8 cellular contexts compared by ENCODE assay signal in genomic region chr2:54330226-54331094, GRCh38.
A peak's percentile ranks its signal among the peaks of the same experiment; 100 is the strongest.
DNase-seq lines count a peak whose midpoint lies in the region; ATAC-seq and FAIRE-seq lines count a peak whose summit lies in the region.

No MANE protein-coding gene starts in this region.

- peak; percentile 98 for ATAC-seq in GM21381 (IDR thresholded peaks at IDR 0.05; ENCODE audit: unreplicated experiment)

- no peak overlapping the region for H2AK5ac ChIP-seq in mesenchymal stem cell (ENCODE audit: low read length, severe bottlenecking)

- peak overlapping the region; percentile 83 for H3K4me3 ChIP-seq in endocrine pancreas (ENCODE audit: control insufficient read depth, insufficient read depth, low read length)
- peak overlapping the region; percentile 71 to 83 for H3K4me3 ChIP-seq in mesenchymal stem cell (ENCODE audit: insufficient read depth in 1 of 2, low read depth in 1 of 2, low read length in 2 of 2)

- H3K4ac ChIP-seq in mesenchymal stem cell (ENCODE audit: low read depth in 1 of 2, low read length in 2 of 2) = peak overlapping the region; percentile 51 to 95

- peak overlapping the region; percentile 99 for H4K8ac ChIP-seq in mesenchymal stem cell (ENCODE audit: low read length)

- peak; percentile 94 for DNase-seq in CMK (ENCODE audit: low read depth)
- peak; percentile 98 for DNase-seq in HTR-8/SVneo (ENCODE audit: insufficient read length, low spot score)
- peak; percentile 84 for DNase-seq in NOMO-1 treated with dmso at 0.1 percent for 144 hours (lab: John Stamatoyannopoulos, UW; ENCODE audit: unreplicated experiment)
- DNase-seq in activated CD8-positive, alpha-beta memory T cell treated with anti-CD3 and anti-CD28 coated beads, Interleukin-2, amount 50 U/mL, for 24 hours (ENCODE audit: extremely low read depth) = peak; percentile 80
- peak; percentile 97 for DNase-seq in mesenchymal stem cell
- DNase-seq in stimulated activated CD8-positive, alpha-beta memory T cell treated with anti-CD3 and anti-CD28 coated beads, Interleukin-12 subunit alpha, Interleukin-12 subunit beta, amount 100 ng/mL, for 1 hour (ENCODE audit: low read depth) = peak; percentile 79

- no peak overlapping the region for H2BK5ac ChIP-seq in mesenchymal stem cell (ENCODE audit: low read depth, low read length, poor library complexity, severe bottlenecking)

- H3K4me1 ChIP-seq in endocrine pancreas (ENCODE audit: control insufficient read depth, insufficient read depth, low read length) (peaks cover 6% of the 10 kb centered on the region), mesenchymal stem cell (ENCODE audit: control insufficient read depth, insufficient read depth, low read depth, low read length) (peaks cover 8% of the 10 kb centered on the region)

- H3K27me3 ChIP-seq in endocrine pancreas (ENCODE audit: control insufficient read depth, insufficient read depth, low read length) = no peaks in the 10 kb centered on the region
- H3K27me3 ChIP-seq in mesenchymal stem cell (ENCODE audit: control insufficient read depth in 1 of 2, insufficient read depth in 1 of 2, low read length in 2 of 2) = no peaks in the 10 kb centered on the region

- peak overlapping the region; percentile 45 for H2BK120ac ChIP-seq in mesenchymal stem cell (ENCODE audit: low read depth, low read length)

- H2BK12ac ChIP-seq in mesenchymal stem cell (ENCODE audit: low read length in 2 of 2) = peak overlapping the region in 1 of 2 experiments; percentile 70

- FAIRE-seq in HTR-8/SVneo (lab: Jason Lieb, UNC) = peak; percentile 98

- H3K14ac ChIP-seq in mesenchymal stem cell (ENCODE audit: low read length in 2 of 2) = peak overlapping the region in 1 of 2 experiments; percentile 44

- H3K23ac ChIP-seq in mesenchymal stem cell (ENCODE audit: low read length in 2 of 2) = no peak overlapping the region

- H3K79me1 ChIP-seq in mesenchymal stem cell (replicated peaks; ENCODE audit: low read length, poor library complexity, severe bottlenecking) = peaks cover 1% of the 10 kb centered on the region

- peak overlapping the region; percentile 99 for H3K4me2 ChIP-seq in mesenchymal stem cell (ENCODE audit: low read length, poor library complexity, severe bottlenecking)

- under 1% methylated on average over 45 of the region's 53 CpGs for WGBS in mesenchymal stem cell

- H4K91ac ChIP-seq in mesenchymal stem cell (ENCODE audit: low read length) = peak overlapping the region; percentile 53

- H3K9ac ChIP-seq in endocrine pancreas (ENCODE audit: control insufficient read depth, insufficient read depth, low read length) (peak overlapping the region; percentile 90), mesenchymal stem cell (ENCODE audit: low read length) (peak overlapping the region; percentile 94)

- peak overlapping the region; percentile 86 for H3K27ac ChIP-seq in mesenchymal stem cell (ENCODE audit: low read length, poor library complexity, severe bottlenecking)

- peak overlapping the region; percentile 88 for H2BK15ac ChIP-seq in mesenchymal stem cell (ENCODE audit: low read depth, poor library complexity, severe bottlenecking)

- H3K18ac ChIP-seq in mesenchymal stem cell (ENCODE audit: low read depth in 1 of 2, low read length in 2 of 2) = peak overlapping the region; percentile 81 to 99

- H2AFZ ChIP-seq in mesenchymal stem cell (ENCODE audit: low read depth, low read length) = peak overlapping the region; percentile 78

- no peaks in the 10 kb centered on the region for H3K36me3 ChIP-seq in endocrine pancreas (ENCODE audit: control insufficient read depth, insufficient read depth, low read length)
- H3K36me3 ChIP-seq in mesenchymal stem cell (ENCODE audit: control insufficient read depth in 1 of 2, insufficient read depth in 2 of 2, low read depth in 1 of 2, low read length in 2 of 2) = no peaks in the 10 kb centered on the region

- H3K9me3 ChIP-seq in endocrine pancreas (ENCODE audit: control insufficient read depth, low read length) = no peaks in the 10 kb centered on the region
- no peaks in the 10 kb centered on the region for H3K9me3 ChIP-seq in mesenchymal stem cell (ENCODE audit: control insufficient read depth, low read length)

Comparison
In these comparisons a context has a peak if more than half of its experiments do, and no peak if none do; other contexts are left out.
1. Peak in every context shown above with its lines: DNase-seq, ATAC-seq, H3K4me3 ChIP-seq and H3K27ac ChIP-seq.